In the genomic region with DNA sequence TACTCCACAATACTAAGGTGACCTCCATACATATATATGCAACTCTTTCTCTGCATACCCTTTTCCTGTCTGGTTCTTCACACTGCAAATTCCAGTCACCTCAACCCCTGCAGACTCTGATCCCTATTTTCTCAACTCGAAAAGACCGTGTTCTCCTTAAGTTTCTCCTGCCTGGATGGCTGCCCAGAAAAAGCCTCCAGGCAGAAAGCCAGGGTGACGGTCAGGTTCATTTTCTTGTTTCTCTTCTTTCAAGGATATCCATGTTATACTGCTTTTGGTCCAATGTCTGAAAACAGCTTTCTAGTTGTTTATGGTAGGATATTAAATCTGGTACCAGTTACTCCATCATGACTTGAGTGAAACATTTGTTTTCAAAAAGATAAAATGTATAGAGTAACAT, we compare ENCODE assay signal across 20 cellular contexts.
DNase-seq lines count a peak whose midpoint lies in the region; ATAC-seq and TF ChIP-seq lines count a peak whose summit lies in the region.
"Had no signal": no experiment of that assay in that cellular context is flagged by ENCODE, and none has a peak within 500 bp of the region (broad histone marks: within the 10 kb centered on the region; RNA-seq: fewer than 3 reads in every experiment).

No MANE protein-coding gene starts in this region.

- TF ChIP-seq CTCF in LNCaP clone FGC (IDR thresholded peaks at IDR 0.05; ENCODE audit: control insufficient read depth, extremely low read depth, insufficient read depth) (no peak), astrocyte of the spinal cord (IDR thresholded peaks at IDR 0.05; ENCODE audit: low read depth, low read length) (no peak), SK-N-SH (IDR thresholded peaks at IDR 0.05) (no peak)

- no peaks in the 10 kb centered on the region for H3K27me3 ChIP-seq in SK-N-SH (ENCODE audit: insufficient read depth)

- H4K20me1 ChIP-seq in SK-N-SH (ENCODE audit: insufficient read depth): no peaks in the 10 kb centered on the region

- WGBS in SK-N-SH (ENCODE audit: low lambda C conversion rate): 11% methylated on average over 3 of the region's 3 CpGs

- H3K4me3 ChIP-seq in LNCaP clone FGC (ENCODE audit: low read depth, low read length) (peak overlapping the region; percentile 24), astrocyte of the spinal cord (ENCODE audit: low read depth, low read length) (no peak overlapping the region), SK-N-SH (ENCODE audit: low read depth in 2 of 2, low read length in 1 of 2) (no peak overlapping the region)

- POLR2A ChIA-PET in SK-N-SH (lab: Yijun Ruan, JAX): no interaction called here

- TF ChIP-seq EP300 in SK-N-SH (IDR thresholded peaks at IDR 0.05; ENCODE audit: borderline replicate concordance in 1 of 2, low read depth in 1 of 2, low read length in 1 of 2): no peak

- H3K27ac ChIP-seq in substantia nigra (ENCODE audit: low read depth, low read length, poor library complexity, severe bottlenecking) (no peak overlapping the region), SK-N-SH (ENCODE audit: low read depth in 2 of 2, low read length in 1 of 2) (no peak overlapping the region)
- H3K27ac ChIP-seq: C4-2B had no signal

- no peak overlapping the region for H3K9ac ChIP-seq in SK-N-SH

- CTCF ChIA-PET in SK-N-SH (lab: Yijun Ruan, JAX): no interaction called here

- H3K4me1 Mint-ChIP-seq in stimulated activated effector memory CD8-positive, alpha-beta T cell treated with anti-CD3 and anti-CD28 coated beads, Interleukin-12 subunit alpha, Interleukin-12 subunit beta, amount 100 ng/mL, for 72 hours: no peaks in the 10 kb centered on the region

- H3K9me3 ChIP-seq in SK-N-SH: no peaks in the 10 kb centered on the region

- DNase-seq in LNCaP clone FGC (ENCODE audit: low read depth) (peak; percentile 61), astrocyte of the spinal cord (ENCODE audit: low read depth, low spot score) (peak; percentile 39), left kidney (ENCODE audit: low read depth, low spot score) (peak; percentile 24), substantia nigra (lab: John Stamatoyannopoulos, UW) (peak in 28 of 49 donors; percentile 2 to 71 (median 24)), SK-N-SH (no peak)
- DNase-seq in stimulated activated effector memory CD8-positive, alpha-beta T cell treated with anti-CD3 and anti-CD28 coated beads, Interleukin-12 subunit alpha, Interleukin-12 subunit beta, amount 100 ng/mL, for 72 hours (ENCODE audit: low spot score in 2 of 2): no peak
- DNase-seq: ACHN; DMS79; GOT3; KBM-7; NCI-H1417; NCI-H187; NCI-H2107; NCI-H510A; NCI-H748 treated with DMSO at 0.1 percent for 48 hours; NK-92 treated with Interleukin-12 subunit alpha and Interleukin-12 subunit beta, amount 100 ng/mL, for 24 hours; SHP77 had no signal

- H3K79me2 ChIP-seq in SK-N-SH (ENCODE audit: insufficient read depth): no peaks in the 10 kb centered on the region

- ATAC-seq in GM21360 (IDR thresholded peaks at IDR 0.05; ENCODE audit: unreplicated experiment) (no peak), HG03432 (IDR thresholded peaks at IDR 0.05; ENCODE audit: unreplicated experiment) (no peak)
- ATAC-seq in stimulated activated effector memory CD8-positive, alpha-beta T cell treated with anti-CD3 and anti-CD28 coated beads, Interleukin-12 subunit alpha, Interleukin-12 subunit beta, amount 100 ng/mL, for 72 hours: no peak

- H3K4me1 ChIP-seq in SK-N-SH (ENCODE audit: control insufficient read depth in 1 of 2, insufficient read depth in 2 of 2, low read depth in 1 of 2, low read length in 1 of 2): no peaks in the 10 kb centered on the region

- in situ Hi-C loops in astrocyte of the spinal cord (cut with HindIII; ENCODE audit: low sequenced_read_pairs): no loop called here

- H3K4me3 Mint-ChIP-seq in stimulated activated effector memory CD8-positive, alpha-beta T cell treated with anti-CD3 and anti-CD28 coated beads, Interleukin-12 subunit alpha, Interleukin-12 subunit beta, amount 100 ng/mL, for 72 hours: no peak overlapping the region

- H3K36me3 Mint-ChIP-seq in stimulated activated effector memory CD8-positive, alpha-beta T cell treated with anti-CD3 and anti-CD28 coated beads, Interleukin-12 subunit alpha, Interleukin-12 subunit beta, amount 100 ng/mL, for 72 hours: no peaks in the 10 kb centered on the region

- no peak overlapping the region for H2AFZ ChIP-seq in SK-N-SH (ENCODE audit: low read depth)

- H3K4me2 ChIP-seq in SK-N-SH: no peak overlapping the region

- H3K27ac Mint-ChIP-seq in stimulated activated effector memory CD8-positive, alpha-beta T cell treated with anti-CD3 and anti-CD28 coated beads, Interleukin-12 subunit alpha, Interleukin-12 subunit beta, amount 100 ng/mL, for 72 hours: no peak overlapping the region

- no peaks in the 10 kb centered on the region for H3F3A ChIP-seq in SK-N-SH (replicated peaks; ENCODE audit: insufficient read depth)

- H3K36me3 ChIP-seq in SK-N-SH (replicated peaks in 1 of 2; ENCODE audit: control insufficient read depth in 1 of 2, insufficient read depth in 2 of 2, low read length in 1 of 2): no peaks in the 10 kb centered on the region

- peaks cover 3% of the 10 kb centered on the region for H3K9me3 Mint-ChIP-seq in stimulated activated effector memory CD8-positive, alpha-beta T cell treated with anti-CD3 and anti-CD28 coated beads, Interleukin-12 subunit alpha, Interleukin-12 subunit beta, amount 100 ng/mL, for 72 hours

- no peak for TF ChIP-seq RAD21 in SK-N-SH (IDR thresholded peaks at IDR 0.05; ENCODE audit: low read length)

- no peaks in the 10 kb centered on the region for H3K9me2 ChIP-seq in SK-N-SH

TF ChIP-seq in SK-N-SH, 30 proteins besides CTCF, POLR2A, EP300 and RAD21:
- TF ChIP-seq, protein P1, sequence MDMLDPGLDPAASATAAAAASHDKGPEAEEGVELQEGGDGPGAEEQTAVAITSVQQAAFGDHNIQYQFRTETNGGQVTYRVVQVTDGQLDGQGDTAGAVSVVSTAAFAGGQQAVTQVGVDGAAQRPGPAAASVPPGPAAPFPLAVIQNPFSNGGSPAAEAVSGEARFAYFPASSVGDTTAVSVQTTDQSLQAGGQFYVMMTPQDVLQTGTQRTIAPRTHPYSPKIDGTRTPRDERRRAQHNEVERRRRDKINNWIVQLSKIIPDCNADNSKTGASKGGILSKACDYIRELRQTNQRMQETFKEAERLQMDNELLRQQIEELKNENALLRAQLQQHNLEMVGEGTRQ (IDR thresholded peaks at IDR 0.05; ENCODE audit: borderline replicate concordance, low read depth, low read length): no peak
- TF ChIP-seq TEAD4 (IDR thresholded peaks at IDR 0.05; ENCODE audit: borderline replicate concordance, insufficient read depth): no peak
- TF ChIP-seq, protein P2, sequence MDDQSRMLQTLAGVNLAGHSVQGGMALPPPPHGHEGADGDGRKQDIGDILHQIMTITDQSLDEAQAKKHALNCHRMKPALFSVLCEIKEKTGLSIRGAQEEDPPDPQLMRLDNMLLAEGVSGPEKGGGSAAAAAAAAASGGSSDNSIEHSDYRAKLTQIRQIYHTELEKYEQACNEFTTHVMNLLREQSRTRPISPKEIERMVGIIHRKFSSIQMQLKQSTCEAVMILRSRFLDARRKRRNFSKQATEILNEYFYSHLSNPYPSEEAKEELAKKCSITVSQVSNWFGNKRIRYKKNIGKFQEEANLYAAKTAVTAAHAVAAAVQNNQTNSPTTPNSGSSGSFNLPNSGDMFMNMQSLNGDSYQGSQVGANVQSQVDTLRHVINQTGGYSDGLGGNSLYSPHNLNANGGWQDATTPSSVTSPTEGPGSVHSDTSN (IDR thresholded peaks at IDR 0.05): no peak
- TF ChIP-seq, protein P3, sequence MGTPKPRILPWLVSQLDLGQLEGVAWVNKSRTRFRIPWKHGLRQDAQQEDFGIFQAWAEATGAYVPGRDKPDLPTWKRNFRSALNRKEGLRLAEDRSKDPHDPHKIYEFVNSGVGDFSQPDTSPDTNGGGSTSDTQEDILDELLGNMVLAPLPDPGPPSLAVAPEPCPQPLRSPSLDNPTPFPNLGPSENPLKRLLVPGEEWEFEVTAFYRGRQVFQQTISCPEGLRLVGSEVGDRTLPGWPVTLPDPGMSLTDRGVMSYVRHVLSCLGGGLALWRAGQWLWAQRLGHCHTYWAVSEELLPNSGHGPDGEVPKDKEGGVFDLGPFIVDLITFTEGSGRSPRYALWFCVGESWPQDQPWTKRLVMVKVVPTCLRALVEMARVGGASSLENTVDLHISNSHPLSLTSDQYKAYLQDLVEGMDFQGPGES (IDR thresholded peaks at IDR 0.05; ENCODE audit: low read depth, low read length): no peak
- TF ChIP-seq MEF2A (IDR thresholded peaks at IDR 0.05; ENCODE audit: borderline replicate concordance, low read depth): no peak
- no peak for TF ChIP-seq FOSL2 (IDR thresholded peaks at IDR 0.05; ENCODE audit: borderline replicate concordance, low read depth)
- TF ChIP-seq GATA2 (CRISPR knock-in tag; IDR thresholded peaks at IDR 0.05): no peak
- TF ChIP-seq EZH2phosphoT487 (IDR thresholded peaks at IDR 0.05; ENCODE audit: borderline replicate concordance, low read depth): no peak
- TF ChIP-seq CHD2 (IDR thresholded peaks at IDR 0.05; ENCODE audit: low read length, partially characterized antibody): no peak
TF ChIP-seq in SK-N-SH: peak in this region for 0.

Comparison
In these comparisons a context has a peak if more than half of its experiments do, and no peak if none do; other contexts are left out.
1. DNase-seq: peak in LNCaP clone FGC (single experiment), astrocyte of the spinal cord (single experiment), left kidney (single experiment) and substantia nigra (28 of 49); none in SK-N-SH (single experiment) and stimulated activated effector memory CD8-positive, alpha-beta T cell treated with anti-CD3 and anti-CD28 coated beads, Interleukin-12 subunit alpha, Interleukin-12 subunit beta, amount 100 ng/mL, for 72 hours (0 of 2).